Comparison of ENCODE assay signal across 1 cellular context in genomic region chr1:26500488-26501175, GRCh38.
TF ChIP-seq lines count a peak whose summit lies in the region.

No MANE protein-coding gene starts in this region.

TF ChIP-seq in HepG2, 621 proteins besides CTCF, POLR2A, EP300 and RAD21 (continued from another document and continues in another):
- no peak for TF ChIP-seq ZNF879 (CRISPR knock-in tag; IDR thresholded peaks at IDR 0.05)
- TF ChIP-seq NR2C2 (CRISPR knock-in tag; IDR thresholded peaks at IDR 0.05; ENCODE audit: borderline replicate concordance) = peak; percentile 47; the same call in 1 of the 2 replicates
- TF ChIP-seq ZKSCAN1 (IDR thresholded peaks at IDR 0.05; ENCODE audit: low read length) = no peak
- TF ChIP-seq ZNF326 (CRISPR knock-in tag; IDR thresholded peaks at IDR 0.05; ENCODE audit: borderline replicate concordance) = no peak
- no peak for TF ChIP-seq ZNF513 (CRISPR knock-in tag; conservative IDR thresholded peaks at IDR 0.05)
- TF ChIP-seq, protein P1, sequence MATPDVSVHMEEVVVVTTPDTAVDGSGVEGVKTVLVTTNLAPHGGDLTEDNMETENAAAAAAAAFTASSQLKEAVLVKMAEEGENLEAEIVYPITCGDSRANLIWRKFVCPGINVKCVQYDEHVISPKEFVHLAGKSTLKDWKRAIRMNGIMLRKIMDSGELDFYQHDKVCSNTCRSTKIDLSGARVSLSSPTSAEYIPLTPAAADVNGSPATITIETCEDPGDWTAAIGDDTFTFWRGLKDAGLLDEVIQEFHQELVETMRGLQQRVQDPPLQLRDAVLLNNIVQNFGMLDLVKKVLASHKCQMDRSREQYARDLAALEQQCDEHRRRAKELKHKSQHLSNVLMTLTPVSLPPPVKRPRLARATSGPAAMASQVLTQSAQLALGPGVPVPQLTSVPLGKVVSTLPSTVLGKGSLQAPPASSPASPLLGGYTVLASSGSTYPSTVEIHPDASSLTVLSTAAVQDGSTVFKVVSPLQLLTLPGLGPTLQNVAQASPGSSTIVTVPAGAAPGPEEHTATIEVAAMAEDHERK (CRISPR knock-in tag; IDR thresholded peaks at IDR 0.05; ENCODE audit: low read depth) = no peak
- no peak for TF ChIP-seq HNRNPH1 (optimal IDR thresholded peaks at IDR 0.05; ENCODE audit: low read depth, low read length)
- TF ChIP-seq, protein P2, sequence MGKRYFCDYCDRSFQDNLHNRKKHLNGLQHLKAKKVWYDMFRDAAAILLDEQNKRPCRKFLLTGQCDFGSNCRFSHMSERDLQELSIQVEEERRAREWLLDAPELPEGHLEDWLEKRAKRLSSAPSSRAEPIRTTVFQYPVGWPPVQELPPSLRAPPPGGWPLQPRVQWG (CRISPR knock-in tag; IDR thresholded peaks at IDR 0.05; ENCODE audit: borderline replicate concordance, low read depth) = no peak
- TF ChIP-seq SCMH1 (CRISPR knock-in tag; IDR thresholded peaks at IDR 0.05; ENCODE audit: borderline replicate concordance) = no peak
- TF ChIP-seq HOXD1 (CRISPR knock-in tag; IDR thresholded peaks at IDR 0.05) = no peak
- no peak for TF ChIP-seq ATF7 (IDR thresholded peaks at IDR 0.05)
- TF ChIP-seq ATF7 (CRISPR knock-in tag; IDR thresholded peaks at IDR 0.05) = no peak; the same call in 1 of the 2 replicates
- no peak; the same call in 1 of the 2 replicates for TF ChIP-seq RELA (CRISPR knock-in tag; IDR thresholded peaks at IDR 0.05)
- TF ChIP-seq ZBTB21 (CRISPR knock-in tag; IDR thresholded peaks at IDR 0.05) = no peak; the same call in 1 of the 2 replicates
- TF ChIP-seq, protein P3, sequence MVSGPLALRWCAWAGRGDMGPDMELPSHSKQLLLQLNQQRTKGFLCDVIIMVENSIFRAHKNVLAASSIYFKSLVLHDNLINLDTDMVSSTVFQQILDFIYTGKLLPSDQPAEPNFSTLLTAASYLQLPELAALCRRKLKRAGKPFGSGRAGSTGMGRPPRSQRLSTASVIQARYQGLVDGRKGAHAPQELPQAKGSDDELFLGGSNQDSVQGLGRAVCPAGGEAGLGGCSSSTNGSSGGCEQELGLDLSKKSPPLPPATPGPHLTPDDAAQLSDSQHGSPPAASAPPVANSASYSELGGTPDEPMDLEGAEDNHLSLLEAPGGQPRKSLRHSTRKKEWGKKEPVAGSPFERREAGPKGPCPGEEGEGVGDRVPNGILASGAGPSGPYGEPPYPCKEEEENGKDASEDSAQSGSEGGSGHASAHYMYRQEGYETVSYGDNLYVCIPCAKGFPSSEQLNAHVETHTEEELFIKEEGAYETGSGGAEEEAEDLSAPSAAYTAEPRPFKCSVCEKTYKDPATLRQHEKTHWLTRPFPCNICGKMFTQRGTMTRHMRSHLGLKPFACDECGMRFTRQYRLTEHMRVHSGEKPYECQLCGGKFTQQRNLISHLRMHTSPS (CRISPR knock-in tag; IDR thresholded peaks at IDR 0.05; ENCODE audit: low read depth) = 0 out of 2 replicates have a peak, but pooled peaks have one; percentile 39
- peak; percentile 34 for TF ChIP-seq ARID5B (CRISPR knock-in tag; IDR thresholded peaks at IDR 0.05)
- TF ChIP-seq, protein P4, sequence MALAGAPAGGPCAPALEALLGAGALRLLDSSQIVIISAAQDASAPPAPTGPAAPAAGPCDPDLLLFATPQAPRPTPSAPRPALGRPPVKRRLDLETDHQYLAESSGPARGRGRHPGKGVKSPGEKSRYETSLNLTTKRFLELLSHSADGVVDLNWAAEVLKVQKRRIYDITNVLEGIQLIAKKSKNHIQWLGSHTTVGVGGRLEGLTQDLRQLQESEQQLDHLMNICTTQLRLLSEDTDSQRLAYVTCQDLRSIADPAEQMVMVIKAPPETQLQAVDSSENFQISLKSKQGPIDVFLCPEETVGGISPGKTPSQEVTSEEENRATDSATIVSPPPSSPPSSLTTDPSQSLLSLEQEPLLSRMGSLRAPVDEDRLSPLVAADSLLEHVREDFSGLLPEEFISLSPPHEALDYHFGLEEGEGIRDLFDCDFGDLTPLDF (CRISPR knock-in tag; IDR thresholded peaks at IDR 0.05) = 0 out of 2 replicates have a peak, but pooled peaks have one; percentile 40
- TF ChIP-seq HCFC1 (IDR thresholded peaks at IDR 0.05; ENCODE audit: low read depth, low read length) = no peak
- TF ChIP-seq ZNF674 (CRISPR knock-in tag; IDR thresholded peaks at IDR 0.05; ENCODE audit: low read depth) = no peak
- peak; percentile 46 for TF ChIP-seq YY1 (IDR thresholded peaks at IDR 0.05; ENCODE audit: insufficient read depth, insufficient replicate concordance, low read depth, low read length)
- TF ChIP-seq GZF1 (CRISPR knock-in tag; IDR thresholded peaks at IDR 0.05) = 0 out of 2 replicates have a peak, but pooled peaks have one; percentile 50
- no peak for TF ChIP-seq SP2 (CRISPR knock-in tag; IDR thresholded peaks at IDR 0.05)
- TF ChIP-seq MTF2 (CRISPR knock-in tag; IDR thresholded peaks at IDR 0.05; ENCODE audit: borderline replicate concordance) = peak; percentile 83; the same call in 1 of the 2 replicates
- TF ChIP-seq NRL (CRISPR knock-in tag; IDR thresholded peaks at IDR 0.05; ENCODE audit: borderline replicate concordance) = peak; percentile 74
- no peak for TF ChIP-seq ZNF280D (CRISPR knock-in tag; IDR thresholded peaks at IDR 0.05)
- no peak; the same call in 1 of the 2 replicates for TF ChIP-seq RXRB (CRISPR knock-in tag; IDR thresholded peaks at IDR 0.05; ENCODE audit: borderline replicate concordance)
- TF ChIP-seq KAT8 (CRISPR knock-in tag; IDR thresholded peaks at IDR 0.05) = no peak; the same call in none of the 2 replicates
- peak; percentile 67; the same call in 1 of the 2 replicates for TF ChIP-seq ZNF136 (CRISPR knock-in tag; IDR thresholded peaks at IDR 0.05; ENCODE audit: low read depth)
- TF ChIP-seq ZNF205 (CRISPR knock-in tag; IDR thresholded peaks at IDR 0.05) = 0 out of 2 replicates have a peak, but pooled peaks have one; percentile 23
- TF ChIP-seq TFAP4 (IDR thresholded peaks at IDR 0.05; ENCODE audit: borderline replicate concordance, low read depth) = no peak
- TF ChIP-seq PLSCR1 (CRISPR knock-in tag; IDR thresholded peaks at IDR 0.05; ENCODE audit: borderline replicate concordance) = peak; percentile 85; the same call in 1 of the 2 replicates
- no peak for TF ChIP-seq PCBP2 (optimal IDR thresholded peaks at IDR 0.05; ENCODE audit: low read depth, low read length, poor library complexity, severe bottlenecking)
- no peak for TF ChIP-seq HDAC6 (IDR thresholded peaks at IDR 0.05; ENCODE audit: low read depth, low read length)
- no peak; the same call in 1 of the 2 replicates for TF ChIP-seq NFKB2 (CRISPR knock-in tag; IDR thresholded peaks at IDR 0.05; ENCODE audit: borderline replicate concordance)
- peak; percentile 95 for TF ChIP-seq ZNF687 (CRISPR knock-in tag; IDR thresholded peaks at IDR 0.05)
- no peak for TF ChIP-seq ZBTB38 (CRISPR knock-in tag; IDR thresholded peaks at IDR 0.05)
- TF ChIP-seq ZNF501 (CRISPR knock-in tag; IDR thresholded peaks at IDR 0.05) = 0 out of 2 replicates have a peak, but pooled peaks have one; percentile 36
- peak; percentile 4; the same call in 1 of the 2 replicates for TF ChIP-seq HDAC2 (CRISPR knock-in tag; IDR thresholded peaks at IDR 0.05)
